7 cellular contexts compared by ENCODE assay signal in genomic region chr10:97888641-97889262, GRCh38. TPM values are rescaled to one million over a fixed set of nuclear protein-coding genes. Genes with fewer than 3 reads are reported as not detected.
DNase-seq lines count a peak whose midpoint lies in the region; ATAC-seq and TF ChIP-seq lines count a peak whose summit lies in the region.

No MANE protein-coding gene starts in this region.

- H3K4me1 Mint-ChIP-seq in activated T-cell treated with anti-CD3 and anti-CD28 coated beads, Interleukin-2, amount 50 U/mL, for 24 hours (ENCODE audit: low read depth): no peaks in the 10 kb centered on the region

- no peak overlapping the region for H3K27ac Mint-ChIP-seq in activated T-cell treated with anti-CD3 and anti-CD28 coated beads, Interleukin-2, amount 50 U/mL, for 24 hours

- peak; percentile 9 for ATAC-seq in sciatic nerve

- H3K36me3 Mint-ChIP-seq in activated T-cell treated with anti-CD3 and anti-CD28 coated beads, Interleukin-2, amount 50 U/mL, for 24 hours (ENCODE audit: low read depth): no peaks in the 10 kb centered on the region

- H3K4me3 Mint-ChIP-seq in activated T-cell treated with anti-CD3 and anti-CD28 coated beads, Interleukin-2, amount 50 U/mL, for 24 hours: no peak overlapping the region

- H3K4me3 ChIP-seq in choroid plexus epithelial cell (ENCODE audit: low read depth, low read length): no peak overlapping the region

- DNase-seq in HCEC 1CT (peak; percentile 22), NCI-H2227 (lab: John Stamatoyannopoulos, UW; ENCODE audit: unreplicated experiment) (peak; percentile 43), choroid plexus epithelial cell (ENCODE audit: low read depth) (peak; percentile 12), sciatic nerve (ENCODE audit: low spot score) (no peak)
- no peak for DNase-seq in activated T-cell treated with anti-CD3 and anti-CD28 coated beads, Interleukin-2, amount 50 U/mL, for 24 hours
- no peak for DNase-seq in activated effector memory CD4-positive, alpha-beta T cell treated with Interleukin-2 at 50 U/mL for 16 hours
- DNase-seq in effector CD4-positive, alpha-beta T cell: no peak

- no peak for TF ChIP-seq CTCF in choroid plexus epithelial cell (conservative IDR thresholded peaks at IDR 0.05; ENCODE audit: low read depth, low read length)

- intact Hi-C loops in sciatic nerve (cut with DNase I): no loop called here

- H3K9me3 Mint-ChIP-seq in activated T-cell treated with anti-CD3 and anti-CD28 coated beads, Interleukin-2, amount 50 U/mL, for 24 hours: no peaks in the 10 kb centered on the region

- H3K27me3 Mint-ChIP-seq in activated T-cell treated with anti-CD3 and anti-CD28 coated beads, Interleukin-2, amount 50 U/mL, for 24 hours: no peaks in the 10 kb centered on the region

RNA-seq across cellular contexts. Expression of gene GOLGA7B, which starts 39.1 kb away (rescaled TPM):
- total RNA-seq in sciatic nerve: 4.6 TPM

Comparison
In these comparisons a context has a peak if more than half of its experiments do, and no peak if none do; other contexts are left out.
1. DNase-seq: peak in HCEC 1CT (single experiment), NCI-H2227 (single experiment) and choroid plexus epithelial cell (single experiment); none in sciatic nerve (single experiment), activated T-cell treated with anti-CD3 and anti-CD28 coated beads, Interleukin-2, amount 50 U/mL, for 24 hours (single experiment), activated effector memory CD4-positive, alpha-beta T cell treated with Interleukin-2 at 50 U/mL for 16 hours (single experiment) and effector CD4-positive, alpha-beta T cell (single experiment).